In genomic region chr9:117214416-117214815, GRCh38 we compare ENCODE assay signal across 21 cellular contexts.
"Had no signal": no experiment of that assay in that cellular context is flagged by ENCODE, and none has a peak within 500 bp of the region (broad histone marks: within the 10 kb centered on the region; RNA-seq: fewer than 3 reads in every experiment).

No MANE protein-coding gene starts in this region.

- H3K27me3 ChIP-seq: colonic mucosa, foreskin keratinocyte, gastrocnemius medialis, heart right ventricle, left lung had no signal

- H3K27ac ChIP-seq: colonic mucosa, epithelial cell of prostate, foreskin keratinocyte, gastrocnemius medialis, heart right ventricle, left lung, lower lobe of right lung had no signal

- H3K4me1 ChIP-seq: colonic mucosa, foreskin keratinocyte, gastrocnemius medialis, heart right ventricle, left lung, lower lobe of right lung had no signal

- H3K27ac Mint-ChIP-seq: dendritic cell treated with granulocyte-macrophage colony-stimulating factor and Interleukin-4, amounts not matched to agents 40 ng/mL and 50 ng/mL, for 4 days; effector memory CD8-positive, alpha-beta T cell; endodermal cell; mesothelial cell of epicardium had no signal

- H3K4me3 Mint-ChIP-seq: dendritic cell treated with granulocyte-macrophage colony-stimulating factor and Interleukin-4, amounts not matched to agents 40 ng/mL and 50 ng/mL, for 4 days; effector memory CD8-positive, alpha-beta T cell; endodermal cell; mesothelial cell of epicardium had no signal

- H3K27me3 Mint-ChIP-seq: dendritic cell treated with granulocyte-macrophage colony-stimulating factor and Interleukin-4, amounts not matched to agents 40 ng/mL and 50 ng/mL, for 4 days; effector memory CD8-positive, alpha-beta T cell had no signal

- H3K9me3 ChIP-seq: colonic mucosa, gastrocnemius medialis, lower lobe of right lung had no signal

- H3K4me1 Mint-ChIP-seq: mesothelial cell of epicardium had no signal

- H3K4me3 ChIP-seq: colonic mucosa, gastrocnemius medialis, heart right ventricle, left lung, lower lobe of right lung had no signal

- H3K36me3 ChIP-seq: colonic mucosa, gastrocnemius medialis, heart right ventricle, left lung, lower lobe of right lung had no signal

- ATAC-seq: effector memory CD8-positive, alpha-beta T cell; esophagus mucosa; foreskin keratinocyte; gastrocnemius medialis; heart right ventricle; left cardiac atrium; left lung; left ventricle myocardium superior; lower lobe of right lung had no signal

- DNase-seq: colonic mucosa; cortex of kidney; effector CD8-positive, alpha-beta T cell; effector memory CD8-positive, alpha-beta T cell; endodermal cell; erythroblast; foreskin keratinocyte; gastrocnemius medialis; glutamatergic neuron; head of caudate nucleus; heart right ventricle; hippocampal formation; left cardiac atrium; left lung; left ventricle myocardium superior; lower lobe of right lung; mesenchymal stem cell had no signal
